Comparison of ENCODE assay signal across 31 cellular contexts in the genomic region with DNA sequence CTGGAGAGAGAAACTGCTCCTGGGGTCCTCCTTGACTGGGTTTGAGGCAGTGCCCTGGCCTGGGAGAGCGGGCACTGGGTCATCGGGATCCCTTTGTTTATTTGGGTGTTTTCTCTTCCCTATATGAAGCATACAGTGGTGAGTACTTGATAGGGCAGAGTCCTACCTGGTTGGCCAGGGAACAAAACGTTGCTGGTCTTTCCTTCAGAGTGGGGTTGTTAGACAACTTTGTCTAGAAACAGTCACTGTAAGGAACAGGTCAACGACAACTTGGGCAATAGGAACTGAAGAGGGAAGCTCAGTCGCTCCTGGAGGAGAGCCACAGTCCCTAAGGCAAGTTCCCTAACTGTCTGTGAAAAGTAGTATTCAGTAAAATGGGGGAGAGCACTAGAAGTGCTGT. TPM values are rescaled to one million over a fixed set of nuclear protein-coding genes. Genes with fewer than 3 reads are reported as not detected.
"Had no signal": no experiment of that assay in that cellular context is flagged by ENCODE, and none has a peak within 500 bp of the region (broad histone marks: within the 10 kb centered on the region; RNA-seq: fewer than 3 reads in every experiment).

No MANE protein-coding gene starts in this region.

- H3K9me3 ChIP-seq: ascending aorta, MG63, SJSA1, SK-N-SH had no signal

- H3K4me3 Mint-ChIP-seq: activated CD4-positive, alpha-beta T cell treated with anti-CD3 and anti-CD28 coated beads for 36 hours; activated CD4-positive, alpha-beta T cell treated with anti-CD3 and anti-CD28 coated beads, Interleukin-2, amount 10 ng/mL, durations not matched to agents 7 days and 5 days; activated CD8-positive, alpha-beta T cell treated with anti-CD3 and anti-CD28 coated beads, Interleukin-2, amount 10 ng/mL, durations not matched to agents 7 days and 5 days; activated naive CD4-positive, alpha-beta T cell treated with anti-CD3 and anti-CD28 coated beads for 36 hours; activated T-cell treated with anti-CD3 and anti-CD28 coated beads, Interleukin-2, amount 50 U/mL, for 24 hours; T-helper 1 cell treated with Interleukin-12 subunit alpha and Interleukin-12 subunit beta and Interleukin-4 antibody, amounts not matched to agents 30 μg/mL and 1 μg/mL, for 36 hours; T-helper 2 cell treated with Interferon-gamma antibody and Interleukin-4, amounts not matched to agents 5 μg/mL and 100 μg/mL, for 36 hours had no signal

- H3K36me3 Mint-ChIP-seq: activated naive CD4-positive, alpha-beta T cell treated with anti-CD3 and anti-CD28 coated beads, Interleukin-2, amount 50 U/mL, for 72 hours had no signal

- H3K4me2 ChIP-seq: SK-N-SH had no signal

- H3K27ac ChIP-seq: ascending aorta, cardiac muscle cell, SJSA1 had no signal

- H3K36me3 ChIP-seq: ascending aorta, cardiac muscle cell, MG63, SJSA1 had no signal

- H3K4me1 ChIP-seq: ascending aorta, SJSA1 had no signal

- H3K27ac Mint-ChIP-seq: activated CD4-positive, alpha-beta T cell treated with anti-CD3 and anti-CD28 coated beads for 36 hours; activated CD4-positive, alpha-beta T cell treated with anti-CD3 and anti-CD28 coated beads, Interleukin-2, amount 10 ng/mL, durations not matched to agents 7 days and 5 days; activated CD8-positive, alpha-beta T cell treated with anti-CD3 and anti-CD28 coated beads, Interleukin-2, amount 10 ng/mL, durations not matched to agents 7 days and 5 days; activated naive CD4-positive, alpha-beta T cell treated with anti-CD3 and anti-CD28 coated beads for 36 hours; activated naive CD4-positive, alpha-beta T cell treated with anti-CD3 and anti-CD28 coated beads, Interleukin-2, amount 50 U/mL, for 72 hours; activated T-cell treated with anti-CD3 and anti-CD28 coated beads, Interleukin-2, amount 50 U/mL, for 24 hours; activated T-helper 2 cell treated with anti-CD3 and anti-CD28 coated beads, Interferon-gamma antibody, Interleukin-2, Interleukin-4, amounts not matched to agents 10 μg/mL and 5 μg/mL and 100 μg/mL, durations not matched to agents 14 hours and 24 hours and 36 hours; T-helper 1 cell treated with Interleukin-12 subunit alpha and Interleukin-12 subunit beta and Interleukin-4 antibody, amounts not matched to agents 30 μg/mL and 1 μg/mL, for 36 hours; T-helper 2 cell treated with Interferon-gamma antibody and Interleukin-4, amounts not matched to agents 5 μg/mL and 100 μg/mL, for 36 hours had no signal

- ATAC-seq: activated CD4-positive, alpha-beta T cell treated with anti-CD3 and anti-CD28 coated beads for 36 hours; activated CD4-positive, CD25-positive, alpha-beta regulatory T cell treated with anti-CD3 and anti-CD28 coated beads, Interleukin-2, amount 50 U/mL, for 24 hours; activated CD8-positive, alpha-beta T cell treated with anti-CD3 and anti-CD28 coated beads, Interleukin-2, amount 10 ng/mL, durations not matched to agents 7 days and 5 days; activated naive CD4-positive, alpha-beta T cell treated with anti-CD3 and anti-CD28 coated beads, Interleukin-2, amount 50 U/mL, for 72 hours; Panc1 had no signal

- DNase-seq: activated CD4-positive, alpha-beta T cell treated with anti-CD3 and anti-CD28 coated beads for 36 hours; activated CD4-positive, alpha-beta T cell treated with anti-CD3 and anti-CD28 coated beads, Interleukin-2, amount 10 ng/mL, durations not matched to agents 7 days and 5 days; activated CD4-positive, alpha-beta T cell treated with anti-CD3 and anti-CD28 coated beads, Interleukin-2, amount 50 U/mL, for 48 hours; activated CD8-positive, alpha-beta T cell treated with anti-CD3 and anti-CD28 coated beads, Interleukin-2, amount 10 ng/mL, durations not matched to agents 7 days and 5 days; activated gamma-delta T cell treated with Interleukin-2 at 50 U/mL for 16 hours; activated naive CD4-positive, alpha-beta T cell treated with anti-CD3 and anti-CD28 coated beads for 36 hours; activated T-cell treated with anti-CD3 and anti-CD28 coated beads, Interleukin-2, amount 50 U/mL, for 24 hours; amniotic stem cell; Kasumi-1; KG1; MG63; NCI-H1048; NCI-H1105 treated with DMSO at 0.1 percent for 48 hours; NCI-H1436 treated with DMSO at 0.1 percent for 48 hours; NCI-H1694 treated with DMSO at 0.1 percent for 48 hours; NCI-H2029; NCI-H345; NCI-H524 treated with DMSO at 0.1 percent for 48 hours; RPMI8226; SHP77 treated with DMSO at 0.1 percent for 48 hours; SK-N-SH had no signal

- H3K9me3 Mint-ChIP-seq: activated CD4-positive, alpha-beta T cell treated with anti-CD3 and anti-CD28 coated beads, Interleukin-2, amount 10 ng/mL, durations not matched to agents 7 days and 5 days; activated naive CD4-positive, alpha-beta T cell treated with anti-CD3 and anti-CD28 coated beads for 36 hours; activated naive CD4-positive, alpha-beta T cell treated with anti-CD3 and anti-CD28 coated beads, Interleukin-2, amount 50 U/mL, for 72 hours; activated T-cell treated with anti-CD3 and anti-CD28 coated beads, Interleukin-2, amount 50 U/mL, for 24 hours; activated T-helper 2 cell treated with anti-CD3 and anti-CD28 coated beads, Interferon-gamma antibody, Interleukin-2, Interleukin-4, amounts not matched to agents 10 μg/mL and 5 μg/mL and 100 μg/mL, durations not matched to agents 14 hours and 24 hours and 36 hours; T-helper 1 cell treated with Interleukin-12 subunit alpha and Interleukin-12 subunit beta and Interleukin-4 antibody, amounts not matched to agents 30 μg/mL and 1 μg/mL, for 36 hours; T-helper 2 cell treated with Interferon-gamma antibody and Interleukin-4, amounts not matched to agents 5 μg/mL and 100 μg/mL, for 36 hours had no signal

- H3K9ac ChIP-seq: SK-N-SH had no signal

- H3K4me1 Mint-ChIP-seq: activated CD4-positive, alpha-beta T cell treated with anti-CD3 and anti-CD28 coated beads for 36 hours; activated CD4-positive, alpha-beta T cell treated with anti-CD3 and anti-CD28 coated beads, Interleukin-2, amount 10 ng/mL, durations not matched to agents 7 days and 5 days had no signal

- H3K4me3 ChIP-seq: ascending aorta, cardiac muscle cell, MG63, SJSA1 had no signal

- H3K27me3 ChIP-seq: ascending aorta, cardiac muscle cell, SJSA1 had no signal

RNA-seq across cellular contexts. Expression of a gene that starts 0.6 kb away (rescaled TPM):
- total RNA-seq: activated CD4-positive, alpha-beta T cell treated with anti-CD3 and anti-CD28 coated beads for 36 hours; activated CD4-positive, alpha-beta T cell treated with anti-CD3 and anti-CD28 coated beads, Interleukin-2, amount 10 ng/mL, durations not matched to agents 7 days and 5 days; activated CD8-positive, alpha-beta T cell treated with anti-CD3 and anti-CD28 coated beads, Interleukin-2, amount 10 ng/mL, durations not matched to agents 7 days and 5 days; activated naive CD4-positive, alpha-beta T cell treated with anti-CD3 and anti-CD28 coated beads for 36 hours; activated naive CD4-positive, alpha-beta T cell treated with anti-CD3 and anti-CD28 coated beads, Interleukin-2, amount 50 U/mL, for 72 hours; activated T-helper 2 cell treated with anti-CD3 and anti-CD28 coated beads, Interferon-gamma antibody, Interleukin-2, Interleukin-4, amounts not matched to agents 10 μg/mL and 5 μg/mL and 100 μg/mL, durations not matched to agents 14 hours and 24 hours and 36 hours; ascending aorta; cardiac muscle cell; NCI-H460; SJSA1 had no signal
- polyA plus RNA-seq: cardiac muscle cell, SK-N-SH had no signal
